Comparison of ENCODE assay signal across 7 cellular contexts in the genomic region with DNA sequence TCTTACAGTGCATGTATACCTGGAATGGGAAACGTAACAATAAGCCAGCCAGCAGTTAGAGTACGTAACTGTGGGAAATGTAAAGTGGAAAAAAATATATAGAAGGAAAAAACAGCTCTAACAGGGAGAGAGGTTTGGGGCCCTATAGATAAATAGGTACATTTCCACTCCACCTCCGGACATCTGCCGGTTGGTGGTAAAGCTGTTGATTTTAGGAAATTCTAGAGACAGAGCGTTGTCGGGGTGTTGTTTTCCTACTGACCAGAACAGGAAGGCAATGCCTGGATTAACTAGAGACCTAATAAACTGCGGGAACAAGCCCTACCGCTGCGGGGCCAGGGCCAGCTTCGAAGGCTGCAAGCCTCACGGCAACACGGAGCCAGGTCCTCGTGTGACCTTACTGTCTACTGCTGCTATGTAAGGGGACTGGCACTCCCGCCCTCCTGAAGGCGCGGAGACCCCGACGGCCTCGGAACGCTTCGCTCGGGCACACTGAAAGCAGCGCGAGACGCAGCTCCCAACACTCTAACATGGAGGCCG. TPM values are rescaled to one million over a fixed set of nuclear protein-coding genes. Genes with fewer than 3 reads are reported as not detected.
A peak's percentile ranks its signal among the peaks of the same experiment; 100 is the strongest.
DNase-seq lines count a peak whose midpoint lies in the region; ATAC-seq and TF ChIP-seq lines count a peak whose summit lies in the region.

No MANE protein-coding gene starts in this region.

- H3K27ac ChIP-seq in neutrophil (peak overlapping the region; percentile 87), urinary bladder (ENCODE audit: low read depth) (peak overlapping the region; percentile 95)

- no peak for DNase-seq in GM12865 (ENCODE audit: low read depth)
- DNase-seq in LNCaP clone FGC (ENCODE audit: low read depth): peak; percentile 63
- DNase-seq in activated CD4-positive, alpha-beta T cell treated with anti-CD3 and anti-CD28 coated beads, Interleukin-2, amount 50 U/mL, for 4 hours: peak; percentile 20 to 23
- DNase-seq in erythroblast (lab: John Stamatoyannopoulos, UW): peak; percentile 84 to 88

- peak overlapping the region; percentile 66 for H3K4me3 ChIP-seq in GM12865 (ENCODE audit: low read depth, low read length)
- peak overlapping the region; percentile 92 for H3K4me3 ChIP-seq in LNCaP clone FGC (ENCODE audit: low read depth, low read length)
- H3K4me3 ChIP-seq in neutrophil (ENCODE audit: low read depth in 1 of 2, low read length in 1 of 2): peak overlapping the region; percentile 81 to 93
- peak overlapping the region; percentile 84 for H3K4me3 ChIP-seq in urinary bladder (ENCODE audit: low read depth, low read length)

- TF ChIP-seq CTCF in GM12865 (IDR thresholded peaks at IDR 0.05; ENCODE audit: insufficient read depth, low read depth, low read length, missing control alignments) (no peak), LNCaP clone FGC (IDR thresholded peaks at IDR 0.05; ENCODE audit: control insufficient read depth, extremely low read depth, insufficient read depth) (no peak), neutrophil (IDR thresholded peaks at IDR 0.05) (no peak)

- no peak for TF ChIP-seq POLR2A in erythroblast (IDR thresholded peaks at IDR 0.05; ENCODE audit: low read length)

- H3K9me3 ChIP-seq in neutrophil: no peaks in the 10 kb centered on the region

- H3K36me3 ChIP-seq in neutrophil (peaks cover 22% of the 10 kb centered on the region), urinary bladder (ENCODE audit: insufficient read depth) (peaks cover 4% of the 10 kb centered on the region)

- WGBS in urinary bladder: 1% methylated on average over 26 of the region's 26 CpGs

- peaks cover 34 to 35% of the 10 kb centered on the region in 2 experiments for H3K4me1 ChIP-seq in neutrophil (ENCODE audit: control insufficient read depth in 1 of 2, insufficient read depth in 1 of 2, low read depth in 1 of 2, low read length in 1 of 2)
- H3K4me1 ChIP-seq in urinary bladder (ENCODE audit: insufficient read depth): peaks cover 2% of the 10 kb centered on the region

- ATAC-seq in GM18868 (IDR thresholded peaks at IDR 0.05; ENCODE audit: unreplicated experiment): no peak

- H3K27me3 ChIP-seq in neutrophil: no peaks in the 10 kb centered on the region

RNA-seq across cellular contexts. Expression of a gene that starts 0.8 kb away (rescaled TPM):
- total RNA-seq in urinary bladder: 19.6 TPM
- polyA plus RNA-seq in urinary bladder: 19.1 TPM
